ENCODE assay signal across 11 cellular contexts in the genomic region with DNA sequence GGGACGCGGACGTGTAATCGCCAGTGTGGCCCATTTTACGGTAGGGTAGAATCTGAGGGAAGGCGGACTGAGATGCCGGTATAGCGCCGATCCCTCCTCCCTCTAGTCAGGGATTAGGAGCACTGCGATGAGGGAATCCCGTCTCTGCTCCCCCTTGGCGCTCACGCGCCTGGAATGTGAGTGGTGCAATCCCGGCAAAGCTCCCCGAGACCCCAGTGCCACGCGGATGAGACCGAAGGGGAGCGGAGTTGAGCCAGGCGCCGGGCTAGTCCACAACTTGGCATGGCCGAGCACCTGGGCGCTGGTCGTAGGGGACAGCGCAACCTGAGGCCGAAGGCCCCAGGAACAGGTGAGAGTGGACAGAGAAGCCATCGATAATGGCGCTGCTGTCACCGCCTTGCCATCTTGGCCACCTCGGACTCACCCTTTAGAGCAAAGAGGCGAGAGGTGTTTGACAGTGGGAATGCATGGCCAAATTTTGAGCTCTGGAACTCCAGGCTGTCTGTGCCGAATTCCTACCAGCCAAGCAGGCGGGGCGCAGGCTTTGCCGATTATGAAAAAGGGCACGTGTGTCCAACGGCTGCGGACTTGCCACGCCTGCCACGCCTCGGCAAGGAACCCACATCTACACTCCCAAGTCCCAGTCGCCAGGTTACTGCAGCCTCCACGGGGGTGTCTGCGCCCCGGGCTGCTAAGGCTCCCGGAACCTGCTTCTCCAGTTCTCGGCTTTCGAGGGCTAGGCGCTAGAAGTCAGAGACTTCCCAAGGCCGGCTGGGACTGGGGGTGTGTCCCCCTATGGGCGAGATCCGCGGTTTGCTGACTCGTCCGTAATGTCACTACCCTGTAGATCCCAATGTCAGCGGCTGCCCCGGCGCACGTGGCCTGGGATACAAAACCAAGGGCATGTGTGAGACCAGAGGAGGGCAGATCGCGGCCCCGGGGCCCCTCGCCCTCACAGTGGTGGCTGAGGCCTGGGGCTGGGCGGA. TPM values are rescaled to one million over a fixed set of nuclear protein-coding genes. Genes with fewer than 3 reads are reported as not detected.
DNase-seq lines count a peak whose midpoint lies in the region; ATAC-seq and TF ChIP-seq lines count a peak whose summit lies in the region.
"Had no signal": no experiment of that assay in that cellular context is flagged by ENCODE, and none has a peak within 500 bp of the region (broad histone marks: within the 10 kb centered on the region; RNA-seq: fewer than 3 reads in every experiment).

No MANE protein-coding gene starts in this region.

- no peak for TF ChIP-seq POLR2A in transverse colon (IDR thresholded peaks at IDR 0.05)

- TF ChIP-seq EP300 in transverse colon (IDR thresholded peaks at IDR 0.05; ENCODE audit: low read depth) = no peak

- no peak overlapping the region for H3K4me3 Mint-ChIP-seq in activated CD8-positive, alpha-beta T cell treated with anti-CD3 and anti-CD28 coated beads for 36 hours
- H3K4me3 Mint-ChIP-seq in activated CD8-positive, alpha-beta T cell treated with anti-CD3 and anti-CD28 coated beads, Interleukin-2, amount 10 ng/mL, durations not matched to agents 7 days and 5 days = no peak overlapping the region
- H3K4me3 Mint-ChIP-seq in chondrocyte (ENCODE audit: unreplicated experiment) = peak overlapping the region; percentile 97
- H3K4me3 Mint-ChIP-seq: stimulated activated effector memory CD8-positive, alpha-beta T cell treated with anti-CD3 and anti-CD28 coated beads, Interleukin-12 subunit alpha, Interleukin-12 subunit beta, amount 100 ng/mL, for 72 hours had no signal

- peaks cover 58% of the 10 kb centered on the region for H3K27me3 Mint-ChIP-seq in activated CD8-positive, alpha-beta T cell treated with anti-CD3 and anti-CD28 coated beads for 36 hours
- peaks cover 64% of the 10 kb centered on the region for H3K27me3 Mint-ChIP-seq in activated CD8-positive, alpha-beta T cell treated with anti-CD3 and anti-CD28 coated beads, Interleukin-2, amount 10 ng/mL, durations not matched to agents 7 days and 5 days (ENCODE audit: low read depth)
- no peaks in the 10 kb centered on the region for H3K27me3 Mint-ChIP-seq in chondrocyte (ENCODE audit: low read depth)

- peaks cover 0 to 6% of the 10 kb centered on the region in 2 donors for H3K9me3 ChIP-seq in left lung
- H3K9me3 ChIP-seq in transverse colon = no peaks in the 10 kb centered on the region

- ATAC-seq in activated CD8-positive, alpha-beta T cell treated with anti-CD3 and anti-CD28 coated beads for 36 hours = no peak
- ATAC-seq in activated CD8-positive, alpha-beta T cell treated with anti-CD3 and anti-CD28 coated beads, Interleukin-2, amount 10 ng/mL, durations not matched to agents 7 days and 5 days = no peak
- peak; percentile 19 for ATAC-seq in left lung
- ATAC-seq in GM21526 (IDR thresholded peaks at IDR 0.05; ENCODE audit: low FRiP score, unreplicated experiment) = no peak
- ATAC-seq: stimulated activated effector memory CD8-positive, alpha-beta T cell treated with anti-CD3 and anti-CD28 coated beads, Interleukin-12 subunit alpha, Interleukin-12 subunit beta, amount 100 ng/mL, for 72 hours had no signal

- H3K27ac ChIP-seq in left lung (peak overlapping the region; percentile 33 to 39), transverse colon (peak overlapping the region; percentile 18 to 79 (median 74))
- H3K27ac ChIP-seq: SK-N-MC had no signal

- intact Hi-C loops in activated CD8-positive, alpha-beta T cell treated with anti-CD3 and anti-CD28 coated beads for 36 hours (cut with micrococcal nuclease) = no loop called here
- intact Hi-C loops in left lung (cut with DNase I) = loop anchor here in 1 of 2 donors (10.0 kb wide), 1 partner anchor 131 kb away; no protein-coding TSS in a partner anchor
- intact Hi-C loops in transverse colon (cut with DNase I; ENCODE audit: low total_unique reads) = loop anchor here (10.0 kb wide), 2 partner anchors 571 to 691 kb away; no protein-coding TSS in a partner anchor

- H3K4me1 ChIP-seq in left lung = peaks cover 12 to 54% of the 10 kb centered on the region in 2 donors
- H3K4me1 ChIP-seq in transverse colon = peaks cover 0 to 44% (median 18%) of the 10 kb centered on the region in 4 donors

- no peaks in the 10 kb centered on the region for H3K36me3 Mint-ChIP-seq in activated CD8-positive, alpha-beta T cell treated with anti-CD3 and anti-CD28 coated beads for 36 hours (ENCODE audit: low read depth)
- peaks cover 4% of the 10 kb centered on the region for H3K36me3 Mint-ChIP-seq in activated CD8-positive, alpha-beta T cell treated with anti-CD3 and anti-CD28 coated beads, Interleukin-2, amount 10 ng/mL, durations not matched to agents 7 days and 5 days (ENCODE audit: low read depth)
- H3K36me3 Mint-ChIP-seq in chondrocyte (ENCODE audit: low read depth) = peaks cover 27% of the 10 kb centered on the region
- H3K36me3 Mint-ChIP-seq: CD8-positive, alpha-beta memory T cell had no signal

- CTCF ChIA-PET in activated CD8-positive, alpha-beta T cell treated with anti-CD3 and anti-CD28 coated beads for 36 hours (lab: Charles Lee) = no interaction called here
- CTCF ChIA-PET in activated CD8-positive, alpha-beta T cell treated with anti-CD3 and anti-CD28 coated beads, Interleukin-2, amount 10 ng/mL, durations not matched to agents 7 days and 5 days (lab: Charles Lee) = no interaction called here

- DNase-seq in activated CD8-positive, alpha-beta T cell treated with anti-CD3 and anti-CD28 coated beads for 36 hours = peak; percentile 2
- no peak for DNase-seq in activated CD8-positive, alpha-beta T cell treated with anti-CD3 and anti-CD28 coated beads, Interleukin-2, amount 10 ng/mL, durations not matched to agents 7 days and 5 days
- DNase-seq in chondrocyte (ENCODE audit: low spot score) (peak; percentile 92), left lung (peak; percentile 44 to 76), transverse colon (peak; percentile 21), inferior parietal cortex (ENCODE audit: extremely low spot score) (no peak)
- DNase-seq in activated naive CD4-positive, alpha-beta T cell (lab: John Stamatoyannopoulos, UW) = no peak
- DNase-seq: CD8-positive, alpha-beta memory T cell had no signal

- H3K27me3 ChIP-seq in left lung (peaks cover 18 to 72% of the 10 kb centered on the region in 2 donors), transverse colon (peaks cover 67% of the 10 kb centered on the region)

- peaks cover 2% of the 10 kb centered on the region for H3K9me3 Mint-ChIP-seq in activated CD8-positive, alpha-beta T cell treated with anti-CD3 and anti-CD28 coated beads for 36 hours
- no peaks in the 10 kb centered on the region for H3K9me3 Mint-ChIP-seq in activated CD8-positive, alpha-beta T cell treated with anti-CD3 and anti-CD28 coated beads, Interleukin-2, amount 10 ng/mL, durations not matched to agents 7 days and 5 days (ENCODE audit: insufficient read depth)
- H3K9me3 Mint-ChIP-seq in chondrocyte (ENCODE audit: low read depth) = peaks cover 10% of the 10 kb centered on the region
- H3K9me3 Mint-ChIP-seq: stimulated activated effector memory CD8-positive, alpha-beta T cell treated with anti-CD3 and anti-CD28 coated beads, Interleukin-12 subunit alpha, Interleukin-12 subunit beta, amount 100 ng/mL, for 72 hours had no signal

- TF ChIP-seq CTCF in activated CD8-positive, alpha-beta T cell treated with anti-CD3 and anti-CD28 coated beads for 36 hours (IDR thresholded peaks at IDR 0.05) = no peak
- TF ChIP-seq CTCF in chondrocyte (IDR thresholded peaks at IDR 0.05) (peak; percentile 39), left lung (IDR thresholded peaks at IDR 0.05) (no peak), transverse colon (IDR thresholded peaks at IDR 0.05) (no peak)

- 18% methylated on average over 54 of the region's 65 CpGs; no CpG with 5 or more reads in 1 of the 2 donors for WGBS in transverse colon (ENCODE audit: low coverage in 1 of 2), 2 donors

- no peaks in the 10 kb centered on the region for H3K36me3 ChIP-seq in left lung
- no peaks in the 10 kb centered on the region for H3K36me3 ChIP-seq in transverse colon

- POLR2A ChIA-PET in activated CD8-positive, alpha-beta T cell treated with anti-CD3 and anti-CD28 coated beads for 36 hours (lab: Charles Lee) = no interaction called here
- POLR2A ChIA-PET in activated CD8-positive, alpha-beta T cell treated with anti-CD3 and anti-CD28 coated beads, Interleukin-2, amount 10 ng/mL, durations not matched to agents 7 days and 5 days (lab: Charles Lee) = no interaction called here

- in situ Hi-C loops in transverse colon (cut with MboI; ENCODE audit: low pct_ligation_motif_present in 1 of 4, low pct_unique_long_range_greater_than_20kb in 1 of 4, low sequenced_read_pairs in 3 of 4) = loop anchor here in 3 of 4 donors (25.0 kb wide), 1 partner anchor 699 kb away; no protein-coding TSS in a partner anchor

- peaks cover 35% of the 10 kb centered on the region for H3K4me1 Mint-ChIP-seq in activated CD8-positive, alpha-beta T cell treated with anti-CD3 and anti-CD28 coated beads for 36 hours (ENCODE audit: low read depth)
- peaks cover 32% of the 10 kb centered on the region for H3K4me1 Mint-ChIP-seq in activated CD8-positive, alpha-beta T cell treated with anti-CD3 and anti-CD28 coated beads, Interleukin-2, amount 10 ng/mL, durations not matched to agents 7 days and 5 days (ENCODE audit: low read depth)
- H3K4me1 Mint-ChIP-seq in chondrocyte (ENCODE audit: low read depth) = peaks cover 40% of the 10 kb centered on the region

- H3K27ac Mint-ChIP-seq in activated CD8-positive, alpha-beta T cell treated with anti-CD3 and anti-CD28 coated beads for 36 hours = no peak overlapping the region
- H3K27ac Mint-ChIP-seq in activated CD8-positive, alpha-beta T cell treated with anti-CD3 and anti-CD28 coated beads, Interleukin-2, amount 10 ng/mL, durations not matched to agents 7 days and 5 days = no peak overlapping the region
- H3K27ac Mint-ChIP-seq in chondrocyte (ENCODE audit: unreplicated experiment) = peak overlapping the region; percentile 93
- H3K27ac Mint-ChIP-seq: CD8-positive, alpha-beta memory T cell had no signal

- H3K4me3 ChIP-seq in left lung (peak overlapping the region; percentile 24 to 56), transverse colon (peak overlapping the region; percentile 7 to 72 (median 44))
- H3K4me3 ChIP-seq: SK-N-MC had no signal

RNA-seq across cellular contexts. Expression of a gene that starts 2.6 kb away (rescaled TPM):
- total RNA-seq in activated CD8-positive, alpha-beta T cell treated with anti-CD3 and anti-CD28 coated beads for 36 hours = under 1 TPM; 0.05 to 0.16 TPM
- total RNA-seq in activated CD8-positive, alpha-beta T cell treated with anti-CD3 and anti-CD28 coated beads, Interleukin-2, amount 10 ng/mL, durations not matched to agents 7 days and 5 days = not detected
- total RNA-seq in chondrocyte = 255 to 315 TPM (median 261 TPM) in 3 replicates
- total RNA-seq in left lung = 10 to 100 TPM; 16.5 to 33.9 TPM
- 10 to 100 TPM in 1 of 4 donors, 1 to 10 TPM in 2, under 1 TPM in 1; 0.60 to 19.8 (median 3.8) TPM for total RNA-seq in transverse colon
- total RNA-seq: CD8-positive, alpha-beta memory T cell had no signal

Comparison
In these comparisons a context has a peak if more than half of its experiments do, and no peak if none do; other contexts are left out.
1. DNase-seq: peak in activated CD8-positive, alpha-beta T cell treated with anti-CD3 and anti-CD28 coated beads for 36 hours (single experiment), chondrocyte (single experiment), left lung (2 of 2) and transverse colon (single experiment); none in activated CD8-positive, alpha-beta T cell treated with anti-CD3 and anti-CD28 coated beads, Interleukin-2, amount 10 ng/mL, durations not matched to agents 7 days and 5 days (single experiment), inferior parietal cortex (single experiment) and activated naive CD4-positive, alpha-beta T cell (0 of 4).